8 cellular contexts compared by ENCODE assay signal in genomic region chr10:81108516-81109199, GRCh38.
DNase-seq lines count a peak whose midpoint lies in the region; ATAC-seq lines count a peak whose summit lies in the region.

No MANE protein-coding gene starts in this region.

- no peaks in the 10 kb centered on the region for H3K36me3 Mint-ChIP-seq in T-helper 17 cell (ENCODE audit: low read depth)

- DNase-seq in kidney glomerular epithelial cell (lab: John Stamatoyannopoulos, UW) (peak; percentile 23), T-helper 17 cell (no peak), EL (no peak), NCI-H226 (no peak), NCI-H526 treated with DMSO at 0.1 percent for 48 hours (lab: John Stamatoyannopoulos, UW) (no peak)

- no peaks in the 10 kb centered on the region for H3K9me3 ChIP-seq in T-helper 17 cell (ENCODE audit: control insufficient read depth, low read length, poor library complexity, severe bottlenecking)

- no peaks in the 10 kb centered on the region for H3K27me3 Mint-ChIP-seq in T-helper 17 cell

- peak; percentile 84 for ATAC-seq in GM18858 (IDR thresholded peaks at IDR 0.05; ENCODE audit: unreplicated experiment)
- ATAC-seq in GM21825 (IDR thresholded peaks at IDR 0.05; ENCODE audit: unreplicated experiment), result peak; percentile 86
- ATAC-seq in HG03558 (IDR thresholded peaks at IDR 0.05; ENCODE audit: extremely low read depth, unreplicated experiment), result peak; percentile 74
- no peak for ATAC-seq in T-helper 17 cell

- H3K4me3 Mint-ChIP-seq in T-helper 17 cell, result no peak overlapping the region

- no peak overlapping the region for H3K27ac Mint-ChIP-seq in T-helper 17 cell

- H3K4me1 Mint-ChIP-seq in T-helper 17 cell, result no peaks in the 10 kb centered on the region
